In genomic region chr4:115076691-115077090, GRCh38 we compare ENCODE assay signal across 29 cellular contexts. TPM values are rescaled to one million over a fixed set of nuclear protein-coding genes. Genes with fewer than 3 reads are reported as not detected.
"Had no signal": no experiment of that assay in that cellular context is flagged by ENCODE, and none has a peak within 500 bp of the region (broad histone marks: within the 10 kb centered on the region; RNA-seq: fewer than 3 reads in every experiment).

No MANE protein-coding gene starts in this region.

- H3K36me3 ChIP-seq: stomach, suprapubic skin, thoracic aorta, thyroid gland, tibial artery, tibial nerve, transverse colon, upper lobe of left lung, upper lobe of right lung, uterus, vagina had no signal

- H3K27ac Mint-ChIP-seq: stimulated activated effector memory CD8-positive, alpha-beta T cell treated with anti-CD3 and anti-CD28 coated beads, Interleukin-12 subunit alpha, Interleukin-12 subunit beta, amount 100 ng/mL, for 72 hours; stimulated activated memory B cell treated with anti-CD40 and anti-IgM and Interleukin-4, amounts not matched to agents 10 μg/mL and 1 μg/mL and 100 μg/mL, for 72 hours; stimulated activated naive B cell treated with anti-CD40 and anti-IgM and Interleukin-4, amounts not matched to agents 10 μg/mL and 1 μg/mL and 100 μg/mL, for 72 hours; stimulated activated naive CD8-positive, alpha-beta T cell treated with anti-CD3 and anti-CD28 coated beads, Interleukin-15, Interleukin-2, amounts not matched to agents 100 ng/mL and 50 ng/mL, for 24 hours; type B pancreatic cell had no signal

- H3K27me3 ChIP-seq: stomach, suprapubic skin, testis, thyroid gland, tibial artery, tibial nerve, transverse colon, upper lobe of left lung, upper lobe of right lung, uterus, vagina had no signal

- H3K9me3 Mint-ChIP-seq: stimulated activated effector memory CD8-positive, alpha-beta T cell treated with anti-CD3 and anti-CD28 coated beads, Interleukin-12 subunit alpha, Interleukin-12 subunit beta, amount 100 ng/mL, for 72 hours; stimulated activated memory B cell treated with anti-CD40 and anti-IgM and Interleukin-4, amounts not matched to agents 10 μg/mL and 1 μg/mL and 100 μg/mL, for 72 hours; stimulated activated naive CD8-positive, alpha-beta T cell treated with anti-CD3 and anti-CD28 coated beads, Interleukin-15, Interleukin-2, amounts not matched to agents 100 ng/mL and 50 ng/mL, for 24 hours; type B pancreatic cell had no signal

- DNase-seq: stimulated activated CD4-positive, alpha-beta T cell treated with anti-CD3 and anti-CD28 coated beads, Interleukin-2, amount 100 ng/mL, for 48 hours; stimulated activated CD4-positive, alpha-beta T cell treated with anti-CD3 and anti-CD28 coated beads, Interleukin-4, amount 100 ng/mL, for 1 hour; stimulated activated CD4-positive, alpha-beta T cell treated with anti-CD3 and anti-CD28 coated beads, Interleukin-4, amount 100 ng/mL, for 24 hours; stimulated activated CD4-positive, alpha-beta T cell treated with anti-CD3 and anti-CD28 coated beads, Interleukin-4, amount 100 ng/mL, for 4 hours; stimulated activated CD8-positive, alpha-beta memory T cell treated with anti-CD3 and anti-CD28 coated beads, Interleukin-4, amount 100 ng/mL, for 48 hours; stimulated activated naive B cell treated with anti-CD40 and anti-IgM and Interleukin-4, amounts not matched to agents 10 μg/mL and 1 μg/mL and 100 μg/mL, for 72 hours; stimulated activated naive CD4-positive, alpha-beta T cell; stimulated activated naive CD4-positive, alpha-beta T cell treated with Interleukin-2 at 50 U/mL for 16 hours; stimulated activated naive CD8-positive, alpha-beta T cell treated with anti-CD3 and anti-CD28 coated beads, Interleukin-15, amount 100 ng/mL, for 72 hours; stimulated activated naive CD8-positive, alpha-beta T cell treated with anti-CD3 and anti-CD28 coated beads, Interleukin-15, Interleukin-2, amounts not matched to agents 100 U/mL and 50 U/mL, for 24 hours; stomach; substantia nigra; testis; thyroid gland; tibial artery; transverse colon; trophoblast cell; upper lobe of left lung; upper lobe of right lung; uterus had no signal

- H3K36me3 Mint-ChIP-seq: stimulated activated effector memory CD8-positive, alpha-beta T cell treated with anti-CD3 and anti-CD28 coated beads, Interleukin-12 subunit alpha, Interleukin-12 subunit beta, amount 100 ng/mL, for 72 hours; stimulated activated memory B cell treated with anti-CD40 and anti-IgM and Interleukin-4, amounts not matched to agents 10 μg/mL and 1 μg/mL and 100 μg/mL, for 72 hours; stimulated activated naive B cell treated with anti-CD40 and anti-IgM and Interleukin-4, amounts not matched to agents 10 μg/mL and 1 μg/mL and 100 μg/mL, for 72 hours; type B pancreatic cell had no signal

- ATAC-seq: stimulated activated effector memory CD8-positive, alpha-beta T cell treated with anti-CD3 and anti-CD28 coated beads, Interleukin-12 subunit alpha, Interleukin-12 subunit beta, amount 100 ng/mL, for 72 hours; stimulated activated memory B cell treated with anti-CD40 and anti-IgM and Interleukin-4, amounts not matched to agents 10 μg/mL and 1 μg/mL and 100 μg/mL, for 72 hours; stimulated activated naive B cell treated with anti-CD40 and anti-IgM and Interleukin-4, amounts not matched to agents 10 μg/mL and 1 μg/mL and 100 μg/mL, for 72 hours; stimulated activated naive CD8-positive, alpha-beta T cell treated with anti-CD3 and anti-CD28 coated beads, Interleukin-15, amount 100 ng/mL, for 72 hours; stimulated activated naive CD8-positive, alpha-beta T cell treated with anti-CD3 and anti-CD28 coated beads, Interleukin-15, Interleukin-2, amounts not matched to agents 100 U/mL and 50 U/mL, for 24 hours; upper lobe of right lung had no signal

- H3K27me3 Mint-ChIP-seq: stimulated activated memory B cell treated with anti-CD40 and anti-IgM and Interleukin-4, amounts not matched to agents 10 μg/mL and 1 μg/mL and 100 μg/mL, for 72 hours; stimulated activated naive B cell treated with anti-CD40 and anti-IgM and Interleukin-4, amounts not matched to agents 10 μg/mL and 1 μg/mL and 100 μg/mL, for 72 hours; stimulated activated naive CD8-positive, alpha-beta T cell treated with anti-CD3 and anti-CD28 coated beads, Interleukin-15, amount 100 ng/mL, for 72 hours; stimulated activated naive CD8-positive, alpha-beta T cell treated with anti-CD3 and anti-CD28 coated beads, Interleukin-15, Interleukin-2, amounts not matched to agents 100 ng/mL and 50 ng/mL, for 24 hours; type B pancreatic cell had no signal

- H3K9me3 ChIP-seq: stomach, suprapubic skin, testis, thoracic aorta, thyroid gland, tibial artery, tibial nerve, transverse colon, upper lobe of left lung, upper lobe of right lung, uterus, vagina had no signal

- H3K27ac ChIP-seq: stomach, suprapubic skin, testis, thoracic aorta, thyroid gland, tibial artery, tibial nerve, transverse colon, upper lobe of left lung, upper lobe of right lung, uterus, vagina had no signal

- H3K4me1 ChIP-seq: stomach, suprapubic skin, testis, thyroid gland, tibial artery, tibial nerve, transverse colon, upper lobe of left lung, upper lobe of right lung, uterus, vagina had no signal

- H3K4me3 ChIP-seq: stomach, suprapubic skin, testis, thoracic aorta, thyroid gland, tibial artery, tibial nerve, transverse colon, upper lobe of left lung, upper lobe of right lung, uterus, vagina had no signal

- H3K4me3 Mint-ChIP-seq: stimulated activated effector memory CD8-positive, alpha-beta T cell treated with anti-CD3 and anti-CD28 coated beads, Interleukin-12 subunit alpha, Interleukin-12 subunit beta, amount 100 ng/mL, for 72 hours; stimulated activated memory B cell treated with anti-CD40 and anti-IgM and Interleukin-4, amounts not matched to agents 10 μg/mL and 1 μg/mL and 100 μg/mL, for 72 hours; stimulated activated naive B cell treated with anti-CD40 and anti-IgM and Interleukin-4, amounts not matched to agents 10 μg/mL and 1 μg/mL and 100 μg/mL, for 72 hours; stimulated activated naive CD8-positive, alpha-beta T cell treated with anti-CD3 and anti-CD28 coated beads, Interleukin-15, amount 100 ng/mL, for 72 hours; stimulated activated naive CD8-positive, alpha-beta T cell treated with anti-CD3 and anti-CD28 coated beads, Interleukin-15, Interleukin-2, amounts not matched to agents 100 ng/mL and 50 ng/mL, for 24 hours; type B pancreatic cell had no signal

- H3K4me1 Mint-ChIP-seq: stimulated activated effector memory CD8-positive, alpha-beta T cell treated with anti-CD3 and anti-CD28 coated beads, Interleukin-12 subunit alpha, Interleukin-12 subunit beta, amount 100 ng/mL, for 72 hours; stimulated activated memory B cell treated with anti-CD40 and anti-IgM and Interleukin-4, amounts not matched to agents 10 μg/mL and 1 μg/mL and 100 μg/mL, for 72 hours; stimulated activated naive B cell treated with anti-CD40 and anti-IgM and Interleukin-4, amounts not matched to agents 10 μg/mL and 1 μg/mL and 100 μg/mL, for 72 hours; stimulated activated naive CD8-positive, alpha-beta T cell treated with anti-CD3 and anti-CD28 coated beads, Interleukin-15, amount 100 ng/mL, for 72 hours had no signal

RNA-seq across cellular contexts. Expression of gene NDST4, which starts 36.7 kb away (rescaled TPM):
- total RNA-seq: suprapubic skin, thoracic aorta, upper lobe of left lung, upper lobe of right lung, ureter, vagina had no signal
